8 cellular contexts compared by ENCODE assay signal in the genomic region with DNA sequence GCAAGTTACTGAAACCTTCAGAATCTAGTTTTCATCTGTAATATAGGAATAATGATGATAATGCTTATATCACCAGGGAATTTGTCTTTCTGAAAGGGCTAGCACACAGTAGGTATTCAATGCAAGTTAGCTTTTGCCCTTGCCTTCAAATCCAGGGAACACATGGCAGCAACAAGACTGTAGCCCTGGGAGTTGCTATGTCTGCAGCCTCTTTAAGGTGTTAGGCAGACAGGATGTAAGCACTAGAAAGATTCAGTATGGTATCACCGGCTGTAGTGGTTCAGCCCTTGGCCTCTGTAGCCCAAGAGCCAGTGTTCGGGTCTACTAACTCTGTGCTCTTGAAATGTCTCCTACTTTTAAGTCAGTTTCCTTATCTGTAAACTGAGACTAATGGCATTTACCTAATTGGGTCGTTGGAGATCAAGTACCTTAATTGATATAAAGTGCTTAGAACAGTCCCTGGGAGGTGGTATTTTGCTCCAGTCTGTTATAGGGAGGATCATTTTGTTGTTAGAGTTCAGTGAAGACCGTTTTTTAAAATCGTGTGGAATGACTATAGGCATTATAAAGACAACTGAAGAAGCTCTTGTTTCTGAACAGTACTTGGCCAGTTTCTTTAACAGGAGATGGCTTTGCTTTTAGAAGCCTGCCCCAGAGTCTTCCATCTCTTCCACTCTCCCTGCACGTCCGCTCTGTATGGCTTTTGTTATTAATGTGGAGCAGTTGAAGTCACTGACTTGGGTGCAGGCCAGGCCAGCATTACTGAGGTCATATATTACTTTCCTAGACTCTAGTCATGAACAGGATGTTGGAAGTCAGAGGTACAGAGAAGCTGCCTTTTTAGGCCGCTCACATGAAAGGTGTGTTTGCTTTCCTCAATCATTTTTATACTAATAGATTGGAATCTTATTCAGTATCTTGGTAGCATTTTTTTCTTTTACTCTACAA. TPM values are rescaled to one million over a fixed set of nuclear protein-coding genes. Genes with fewer than 3 reads are reported as not detected.
A peak's percentile ranks its signal among the peaks of the same experiment; 100 is the strongest.
DNase-seq lines count a peak whose midpoint lies in the region; ATAC-seq and FAIRE-seq lines count a peak whose summit lies in the region.
"Had no signal": no experiment of that assay in that cellular context is flagged by ENCODE, and none has a peak within 500 bp of the region (broad histone marks: within the 10 kb centered on the region; RNA-seq: fewer than 3 reads in every experiment).

No MANE protein-coding gene starts in this region.

- FAIRE-seq in GM19239 (lab: Jason Lieb, UNC): peak; percentile 90

- DNase-seq in GM19239 (ENCODE audit: insufficient read length, low spot score): no peak
- DNase-seq in astrocyte of the hippocampus (ENCODE audit: low read depth, low spot score): peak; percentile 92
- peak; percentile 84 for DNase-seq in kidney glomerular epithelial cell (lab: John Stamatoyannopoulos, UW)
- DNase-seq in activated T-cell treated with anti-CD3 and anti-CD28 coated beads, Interleukin-2, amount 50 U/mL, for 72 hours: no peak
- no peak for DNase-seq in activated T-cell treated with anti-CD3 and anti-CD28 coated beads, Interleukin-2, amount 50 U/mL, for 1 hour

- H3K27me3 Mint-ChIP-seq in activated T-cell treated with anti-CD3 and anti-CD28 coated beads, Interleukin-2, amount 50 U/mL, for 72 hours (ENCODE audit: low read depth): no peaks in the 10 kb centered on the region

- peak overlapping the region; percentile 66 for H3K27ac ChIP-seq in subcutaneous abdominal adipose tissue (ENCODE audit: low read depth, low read length)

- no peaks in the 10 kb centered on the region for H3K27me3 ChIP-seq in subcutaneous abdominal adipose tissue (ENCODE audit: control insufficient read depth in 5 of 5, insufficient read depth in 4 of 5, low read length in 5 of 5)

- H3K4me3 Mint-ChIP-seq in activated T-cell treated with anti-CD3 and anti-CD28 coated beads, Interleukin-2, amount 50 U/mL, for 72 hours: no peak overlapping the region
- H3K4me3 Mint-ChIP-seq: T-helper 1 cell treated with Interleukin-12 subunit alpha and Interleukin-12 subunit beta and Interleukin-4 antibody, amounts not matched to agents 30 μg/mL and 1 μg/mL, for 36 hours had no signal

- H3K36me3 ChIP-seq in subcutaneous abdominal adipose tissue (ENCODE audit: control insufficient read depth in 5 of 5, insufficient read depth in 5 of 5, low read length in 5 of 5): no peaks in the 10 kb centered on the region

- H3K27ac Mint-ChIP-seq in activated T-cell treated with anti-CD3 and anti-CD28 coated beads, Interleukin-2, amount 50 U/mL, for 72 hours: no peak overlapping the region
- H3K27ac Mint-ChIP-seq: T-helper 1 cell treated with Interleukin-12 subunit alpha and Interleukin-12 subunit beta and Interleukin-4 antibody, amounts not matched to agents 30 μg/mL and 1 μg/mL, for 36 hours had no signal

- H3K9me3 ChIP-seq in subcutaneous abdominal adipose tissue (ENCODE audit: control insufficient read depth in 5 of 5, low read length in 5 of 5): no peaks in the 10 kb centered on the region

- H3K9me3 Mint-ChIP-seq in activated T-cell treated with anti-CD3 and anti-CD28 coated beads, Interleukin-2, amount 50 U/mL, for 72 hours: no peaks in the 10 kb centered on the region
- H3K9me3 Mint-ChIP-seq: T-helper 1 cell treated with Interleukin-12 subunit alpha and Interleukin-12 subunit beta and Interleukin-4 antibody, amounts not matched to agents 30 μg/mL and 1 μg/mL, for 36 hours had no signal

- peak overlapping the region in 1 of 5 donors; percentile 51 for H3K9ac ChIP-seq in subcutaneous abdominal adipose tissue (ENCODE audit: low read length in 5 of 5)

- peaks cover 5 to 66% (median 60%) of the 10 kb centered on the region in 5 donors for H3K4me1 ChIP-seq in subcutaneous abdominal adipose tissue (ENCODE audit: control insufficient read depth in 5 of 5, insufficient read depth in 5 of 5, low read length in 5 of 5)

- peak; percentile 47 for ATAC-seq in HG03139 (IDR thresholded peaks at IDR 0.05; ENCODE audit: unreplicated experiment)
- no peak for ATAC-seq in activated T-cell treated with anti-CD3 and anti-CD28 coated beads, Interleukin-2, amount 50 U/mL, for 72 hours (replicated peaks in 1 of 2)

- peak overlapping the region in 1 of 5 donors; percentile 17 for H3K4me3 ChIP-seq in subcutaneous abdominal adipose tissue (ENCODE audit: low read depth in 1 of 5, low read length in 5 of 5)

- H3K36me3 Mint-ChIP-seq in activated T-cell treated with anti-CD3 and anti-CD28 coated beads, Interleukin-2, amount 50 U/mL, for 72 hours (ENCODE audit: insufficient read depth in 2 of 2): no peaks in the 10 kb centered on the region

- H3K4me1 Mint-ChIP-seq in activated T-cell treated with anti-CD3 and anti-CD28 coated beads, Interleukin-2, amount 50 U/mL, for 72 hours (ENCODE audit: low read depth): no peaks in the 10 kb centered on the region

RNA-seq across cellular contexts. Expression of a gene that starts 44.8 kb away (rescaled TPM):
- total RNA-seq in activated T-cell treated with anti-CD3 and anti-CD28 coated beads, Interleukin-2, amount 50 U/mL, for 72 hours: 1 to 10 TPM; 1.5 to 1.6 TPM

Comparison
In these comparisons a context has a peak if more than half of its experiments do, and no peak if none do; other contexts are left out.
1. DNase-seq: peak in astrocyte of the hippocampus (single experiment) and kidney glomerular epithelial cell (single experiment); none in GM19239 (single experiment), activated T-cell treated with anti-CD3 and anti-CD28 coated beads, Interleukin-2, amount 50 U/mL, for 72 hours (0 of 2) and activated T-cell treated with anti-CD3 and anti-CD28 coated beads, Interleukin-2, amount 50 U/mL, for 1 hour (single experiment).